In genomic region chr19:12936582-12936981, GRCh38 we compare ENCODE assay signal across 16 cellular contexts. TPM values are rescaled to one million over a fixed set of nuclear protein-coding genes. Genes with fewer than 3 reads are reported as not detected.
DNase-seq lines count a peak whose midpoint lies in the region; TF ChIP-seq lines count a peak whose summit lies in the region.
"Had no signal": no experiment of that assay in that cellular context is flagged by ENCODE, and none has a peak within 500 bp of the region (broad histone marks: within the 10 kb centered on the region; RNA-seq: fewer than 3 reads in every experiment).

No MANE protein-coding gene starts in this region.

- H2AK5ac ChIP-seq in H9 (ENCODE audit: insufficient read length, low read length), result no peak overlapping the region

- no peak overlapping the region for H3K18ac ChIP-seq in H9 (ENCODE audit: insufficient read length, low read depth, low read length)

- H3K9me3 Mint-ChIP-seq in H9, result no peaks in the 10 kb centered on the region; a peak in 1 of 5 replicates
- H3K9me3 Mint-ChIP-seq in mesothelial cell of epicardium, result no peaks in the 10 kb centered on the region

- H3K4me2 ChIP-seq in H9 (ENCODE audit: insufficient read depth, insufficient read length, low read length), result no peak overlapping the region

- no peaks in the 10 kb centered on the region; the same call in 1 of the 2 replicates for H3K4me1 ChIP-seq in H9 (ENCODE audit: insufficient read depth, low read length)

- no peak overlapping the region for H3K56ac ChIP-seq in H9 (ENCODE audit: insufficient read length, low read depth, low read length)

- H2AFZ ChIP-seq in H9 (ENCODE audit: low read length), result no peak overlapping the region

- peak overlapping the region; percentile 27 for H2BK12ac ChIP-seq in H9 (ENCODE audit: insufficient read length, low read depth, low read length)

- no peaks in the 10 kb centered on the region for H3K9me3 ChIP-seq in H9 (ENCODE audit: control insufficient read depth, low read depth, low read length)
- H3K9me3 ChIP-seq: A549, upper lobe of right lung had no signal

- H3K27me3 Mint-ChIP-seq in H9 (ENCODE audit: low read depth) (no peaks in the 10 kb centered on the region; the same call in 1 of the 2 replicates), mesothelial cell of epicardium (ENCODE audit: low read depth) (no peaks in the 10 kb centered on the region)

- peaks cover 12% of the 10 kb centered on the region for H3K79me1 ChIP-seq in H9 (ENCODE audit: insufficient read depth, low read depth, low read length, poor library complexity, severe bottlenecking)

- no peak overlapping the region for H3K27ac ChIP-seq in H9 (ENCODE audit: insufficient read length, low read depth, low read length)
- H3K27ac ChIP-seq: GM23248, upper lobe of right lung had no signal

- H4K20me1 ChIP-seq in H9 (ENCODE audit: control insufficient read depth, insufficient read depth, insufficient read length), result no peaks in the 10 kb centered on the region

- H3K23ac ChIP-seq in H9 (ENCODE audit: insufficient read length, low read depth, low read length), result no peak overlapping the region

- H3T11ph ChIP-seq in H9 (ENCODE audit: low read length), result no peak overlapping the region

- peaks cover 16% of the 10 kb centered on the region; the same call in 1 of the 2 replicates for H3K79me2 ChIP-seq in H9 (ENCODE audit: insufficient read depth, low read length)

- no peaks in the 10 kb centered on the region for H3K27me3 ChIP-seq in H9 (ENCODE audit: insufficient read depth, low read length)
- H3K27me3 ChIP-seq: upper lobe of right lung had no signal

- H4K91ac ChIP-seq in H9 (ENCODE audit: insufficient read length, low read depth, low read length), result no peak overlapping the region

- no peak overlapping the region for H2BK5ac ChIP-seq in H9 (ENCODE audit: insufficient read length, low read length)

- peaks cover 29 to 49% of the 10 kb centered on the region in 2 experiments for H3K4me1 Mint-ChIP-seq in H9
- H3K4me1 Mint-ChIP-seq in mesothelial cell of epicardium, result peaks cover 44% of the 10 kb centered on the region

- no peak overlapping the region for H4K8ac ChIP-seq in H9 (replicated peaks; ENCODE audit: insufficient read length, low read depth, low read length)

- TF ChIP-seq CTCF in H9 (conservative IDR thresholded peaks at IDR 0.05) (no peak), mesothelial cell of epicardium (IDR thresholded peaks at IDR 0.05; ENCODE audit: unreplicated experiment) (no peak)

- DNase-seq in NCI-H2107 treated with DMSO at 0.1 percent for 48 hours (lab: John Stamatoyannopoulos, UW; ENCODE audit: unreplicated experiment) (peak; percentile 63), NCI-H2107 (lab: John Stamatoyannopoulos, UW) (no peak), H9 (no peak), RPMI8226 (peak; percentile 66), mesothelial cell of epicardium (ENCODE audit: low spot score in 2 of 2, unreplicated experiment in 2 of 2) (no peak), D341Med (ENCODE audit: low spot score) (no peak), DMS 273 treated with DMSO at 0.1 percent for 48 hours (lab: John Stamatoyannopoulos, UW) (no peak), HT-29 (ENCODE audit: low spot score) (no peak)
- DNase-seq: amniotic stem cell; cortex of kidney; GM23248; stimulated activated CD4-positive, alpha-beta T cell treated with anti-CD3 and anti-CD28 coated beads, Interleukin-15, amount 100 ng/mL, for 24 hours; SW 1271; upper lobe of right lung had no signal

- H2BK120ac ChIP-seq in H9 (ENCODE audit: low read depth, low read length, poor library complexity, severe bottlenecking), result peak overlapping the region; percentile 17

- H3K14ac ChIP-seq in H9 (ENCODE audit: insufficient read depth, low read length), result no peak overlapping the region

- H2BK15ac ChIP-seq in H9 (ENCODE audit: low read depth, low read length), result no peak overlapping the region

- H3K9ac ChIP-seq in H9 (ENCODE audit: extremely low read depth, insufficient read length, low read length), result no peak overlapping the region
- H3K9ac ChIP-seq: GM23248 had no signal

- H3K27ac Mint-ChIP-seq in H9 (peak overlapping the region in 1 of 3 experiments; percentile 83; a peak in 3 of 7 replicates), mesothelial cell of epicardium (no peak overlapping the region)

- no peak overlapping the region for H4K5ac ChIP-seq in H9 (ENCODE audit: insufficient read length, low read depth, low read length)

- H3K23me2 ChIP-seq in H9 (ENCODE audit: insufficient read length, low read depth, low read length, poor library complexity, severe bottlenecking), result peaks cover 11% of the 10 kb centered on the region

- no peak overlapping the region for H3K4ac ChIP-seq in H9 (ENCODE audit: low read depth, low read length)

- H3K36me3 Mint-ChIP-seq in H9 (ENCODE audit: insufficient read depth in 1 of 3, low read depth in 3 of 3), result peaks cover 30 to 44% (median 35%) of the 10 kb centered on the region in 3 experiments
- peaks cover 18% of the 10 kb centered on the region for H3K36me3 Mint-ChIP-seq in mesothelial cell of epicardium

- no peak overlapping the region for H2BK20ac ChIP-seq in H9 (ENCODE audit: low read depth, low read length, poor library complexity, severe bottlenecking)

- no CpG with 5 or more reads among the region's 7 CpGs for WGBS in H9 (ENCODE audit: extremely low coverage, insufficient read length, low lambda C conversion rate)

- H3K4me3 Mint-ChIP-seq in H9 (peak overlapping the region in 1 of 2 experiments; percentile 9; a peak in 1 of 5 replicates), mesothelial cell of epicardium (peak overlapping the region; percentile 4)

RNA-seq across cellular contexts. Expression of gene CALR, which starts 1.8 kb away (rescaled TPM):
- total RNA-seq in H9 (2021) (887 and 938 TPM in 2 replicates), mesothelial cell of epicardium (863 to 886 TPM (median 869 TPM) in 3 replicates)
- total RNA-seq in HT-29 (2014; rRNA removed; shearing (Covaris generic)), result 803 and 831 TPM in 2 replicates

RNA-seq across cellular contexts. Expression of gene FARSA, which starts 3.1 kb away (rescaled TPM):
- total RNA-seq in H9 (2021) (108 and 110 TPM in 2 replicates), mesothelial cell of epicardium (54.5 to 58.4 TPM (median 58.3 TPM) in 3 replicates)
- 84.6 and 96.2 TPM in 2 replicates for total RNA-seq in HT-29 (2014; rRNA removed; shearing (Covaris generic))

RNA-seq across cellular contexts. Expression of gene RAD23A, which starts 9.1 kb away (rescaled TPM):
- total RNA-seq in H9 (2021) (62.2 and 67.0 TPM in 2 replicates), mesothelial cell of epicardium (78.6 to 87.4 TPM (median 80.7 TPM) in 3 replicates)
- total RNA-seq in HT-29 (2014; rRNA removed; shearing (Covaris generic)), result 217 TPM in 2 replicates

RNA-seq across cellular contexts. Expression of gene SYCE2, which starts 17.5 kb away (rescaled TPM):
- total RNA-seq in H9 (2021), result 1.4 and 1.9 TPM in 2 replicates
- 0.86 to 0.98 TPM (median 0.97 TPM) in 3 replicates for total RNA-seq in mesothelial cell of epicardium
- total RNA-seq in HT-29 (2014; rRNA removed; shearing (Covaris generic)), result not detected in 2 replicates
- total RNA-seq: GM23248, posterior vena cava, upper lobe of right lung had no signal

RNA-seq across cellular contexts. Expression of gene GADD45GIP1, which starts 20.4 kb away (rescaled TPM):
- total RNA-seq in H9 (2021) (44.5 and 45.6 TPM in 2 replicates), mesothelial cell of epicardium (18.7 to 19.1 TPM (median 18.8 TPM) in 3 replicates)
- total RNA-seq in HT-29 (2014; rRNA removed; shearing (Covaris generic)), result 75.2 and 80.9 TPM in 2 replicates

Comparison
In these comparisons a context has a peak if more than half of its experiments do, and no peak if none do; other contexts are left out.
1. DNase-seq: peak in NCI-H2107 treated with DMSO at 0.1 percent for 48 hours (single experiment) and RPMI8226 (single experiment); none in NCI-H2107 (single experiment), H9 (single experiment), mesothelial cell of epicardium (0 of 2), D341Med (single experiment), DMS 273 treated with DMSO at 0.1 percent for 48 hours (single experiment) and HT-29 (single experiment).